In genomic region chr1:48775817-48776399, GRCh38 we compare ENCODE assay signal across 1 cellular context.
TF ChIP-seq lines count a peak whose summit lies in the region.

No MANE protein-coding gene starts in this region.

TF ChIP-seq in HEK293, 187 proteins besides CTCF, POLR2A, EP300 and RAD21 (continued from another document):
- TF ChIP-seq ATF2 (tag by site-specific recombination; IDR thresholded peaks at IDR 0.05; ENCODE audit: low read depth) (no peak), WT1 (tag by site-specific recombination; IDR thresholded peaks at IDR 0.05) (no peak), SCRT1 (tag by site-specific recombination; IDR thresholded peaks at IDR 0.05; ENCODE audit: borderline replicate concordance) (no peak), ZNF366 (tag by site-specific recombination; conservative IDR thresholded peaks at IDR 0.05) (peak; percentile 68; the same call in 1 of the 2 replicates), ZNF138 (tag by site-specific recombination; IDR thresholded peaks at IDR 0.05; ENCODE audit: borderline replicate concordance) (no peak), ZNF510 (tag by site-specific recombination; IDR thresholded peaks at IDR 0.05; ENCODE audit: insufficient replicate concordance) (no peak), SCRT2 (tag by site-specific recombination; IDR thresholded peaks at IDR 0.05) (no peak), ZFHX2 (tag by site-specific recombination; conservative IDR thresholded peaks at IDR 0.05) (no peak), RBAK (tag by site-specific recombination; IDR thresholded peaks at IDR 0.05) (no peak), ZBTB10 (tag by site-specific recombination; IDR thresholded peaks at IDR 0.05) (no peak), ZNF76 (tag by site-specific recombination; IDR thresholded peaks at IDR 0.05; ENCODE audit: borderline replicate concordance, low read depth) (no peak), ZNF423 (tag by site-specific recombination; IDR thresholded peaks at IDR 0.05) (no peak), GLIS2 (tag by site-specific recombination; IDR thresholded peaks at IDR 0.05) (no peak), ZSCAN30 (tag by site-specific recombination; IDR thresholded peaks at IDR 0.05) (no peak)
- TF ChIP-seq, protein P1, sequence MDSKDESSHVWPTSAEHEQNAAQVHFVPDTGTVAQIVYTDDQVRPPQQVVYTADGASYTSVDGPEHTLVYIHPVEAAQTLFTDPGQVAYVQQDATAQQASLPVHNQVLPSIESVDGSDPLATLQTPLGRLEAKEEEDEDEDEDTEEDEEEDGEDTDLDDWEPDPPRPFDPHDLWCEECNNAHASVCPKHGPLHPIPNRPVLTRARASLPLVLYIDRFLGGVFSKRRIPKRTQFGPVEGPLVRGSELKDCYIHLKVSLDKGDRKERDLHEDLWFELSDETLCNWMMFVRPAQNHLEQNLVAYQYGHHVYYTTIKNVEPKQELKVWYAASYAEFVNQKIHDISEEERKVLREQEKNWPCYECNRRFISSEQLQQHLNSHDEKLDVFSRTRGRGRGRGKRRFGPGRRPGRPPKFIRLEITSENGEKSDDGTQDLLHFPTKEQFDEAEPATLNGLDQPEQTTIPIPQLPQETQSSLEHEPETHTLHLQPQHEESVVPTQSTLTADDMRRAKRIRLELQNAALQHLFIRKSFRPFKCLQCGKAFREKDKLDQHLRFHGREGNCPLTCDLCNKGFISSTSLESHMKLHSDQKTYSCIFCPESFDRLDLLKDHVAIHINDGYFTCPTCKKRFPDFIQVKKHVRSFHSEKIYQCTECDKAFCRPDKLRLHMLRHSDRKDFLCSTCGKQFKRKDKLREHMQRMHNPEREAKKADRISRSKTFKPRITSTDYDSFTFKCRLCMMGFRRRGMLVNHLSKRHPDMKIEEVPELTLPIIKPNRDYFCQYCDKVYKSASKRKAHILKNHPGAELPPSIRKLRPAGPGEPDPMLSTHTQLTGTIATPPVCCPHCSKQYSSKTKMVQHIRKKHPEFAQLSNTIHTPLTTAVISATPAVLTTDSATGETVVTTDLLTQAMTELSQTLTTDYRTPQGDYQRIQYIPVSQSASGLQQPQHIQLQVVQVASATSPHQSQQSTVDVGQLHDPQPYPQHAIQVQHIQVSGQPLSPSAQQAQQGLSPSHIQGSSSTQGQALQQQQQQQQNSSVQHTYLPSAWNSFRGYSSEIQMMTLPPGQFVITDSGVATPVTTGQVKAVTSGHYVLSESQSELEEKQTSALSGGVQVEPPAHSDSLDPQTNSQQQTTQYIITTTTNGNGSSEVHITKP (tag by site-specific recombination; IDR thresholded peaks at IDR 0.05) = peak; percentile 83
- TF ChIP-seq, protein P2, sequence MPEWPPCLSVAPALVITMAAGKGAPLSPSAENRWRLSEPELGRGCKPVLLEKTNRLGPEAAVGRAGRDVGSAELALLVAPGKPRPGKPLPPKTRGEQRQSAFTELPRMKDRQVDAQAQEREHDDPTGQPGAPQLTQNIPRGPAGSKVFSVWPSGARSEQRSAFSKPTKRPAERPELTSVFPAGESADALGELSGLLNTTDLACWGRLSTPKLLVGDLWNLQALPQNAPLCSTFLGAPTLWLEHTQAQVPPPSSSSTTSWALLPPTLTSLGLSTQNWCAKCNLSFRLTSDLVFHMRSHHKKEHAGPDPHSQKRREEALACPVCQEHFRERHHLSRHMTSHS (tag by site-specific recombination; IDR thresholded peaks at IDR 0.05) = no peak
- TF ChIP-seq, protein P3, sequence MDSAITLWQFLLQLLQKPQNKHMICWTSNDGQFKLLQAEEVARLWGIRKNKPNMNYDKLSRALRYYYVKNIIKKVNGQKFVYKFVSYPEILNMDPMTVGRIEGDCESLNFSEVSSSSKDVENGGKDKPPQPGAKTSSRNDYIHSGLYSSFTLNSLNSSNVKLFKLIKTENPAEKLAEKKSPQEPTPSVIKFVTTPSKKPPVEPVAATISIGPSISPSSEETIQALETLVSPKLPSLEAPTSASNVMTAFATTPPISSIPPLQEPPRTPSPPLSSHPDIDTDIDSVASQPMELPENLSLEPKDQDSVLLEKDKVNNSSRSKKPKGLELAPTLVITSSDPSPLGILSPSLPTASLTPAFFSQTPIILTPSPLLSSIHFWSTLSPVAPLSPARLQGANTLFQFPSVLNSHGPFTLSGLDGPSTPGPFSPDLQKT (IDR thresholded peaks at IDR 0.05; ENCODE audit: borderline replicate concordance, low read depth, low read length) = no peak
- TF ChIP-seq, protein P4, sequence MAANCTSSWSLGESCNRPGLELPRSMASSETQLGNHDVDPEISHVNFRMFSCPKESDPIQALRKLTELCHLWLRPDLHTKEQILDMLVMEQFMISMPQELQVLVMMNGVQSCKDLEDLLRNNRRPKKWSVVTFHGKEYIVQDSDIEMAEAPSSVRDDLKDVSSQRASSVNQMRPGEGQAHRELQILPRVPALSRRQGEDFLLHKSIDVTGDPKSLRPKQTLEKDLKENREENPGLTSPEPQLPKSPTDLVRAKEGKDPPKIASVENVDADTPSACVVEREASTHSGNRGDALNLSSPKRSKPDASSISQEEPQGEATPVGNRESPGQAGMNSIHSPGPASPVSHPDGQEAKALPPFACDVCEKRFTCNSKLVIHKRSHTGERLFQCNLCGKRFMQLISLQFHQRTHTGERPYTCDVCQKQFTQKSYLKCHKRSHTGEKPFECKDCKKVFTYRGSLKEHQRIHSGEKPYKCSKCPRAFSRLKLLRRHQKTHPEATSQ (tag by site-specific recombination; IDR thresholded peaks at IDR 0.05) = no peak
- TF ChIP-seq, protein P5, sequence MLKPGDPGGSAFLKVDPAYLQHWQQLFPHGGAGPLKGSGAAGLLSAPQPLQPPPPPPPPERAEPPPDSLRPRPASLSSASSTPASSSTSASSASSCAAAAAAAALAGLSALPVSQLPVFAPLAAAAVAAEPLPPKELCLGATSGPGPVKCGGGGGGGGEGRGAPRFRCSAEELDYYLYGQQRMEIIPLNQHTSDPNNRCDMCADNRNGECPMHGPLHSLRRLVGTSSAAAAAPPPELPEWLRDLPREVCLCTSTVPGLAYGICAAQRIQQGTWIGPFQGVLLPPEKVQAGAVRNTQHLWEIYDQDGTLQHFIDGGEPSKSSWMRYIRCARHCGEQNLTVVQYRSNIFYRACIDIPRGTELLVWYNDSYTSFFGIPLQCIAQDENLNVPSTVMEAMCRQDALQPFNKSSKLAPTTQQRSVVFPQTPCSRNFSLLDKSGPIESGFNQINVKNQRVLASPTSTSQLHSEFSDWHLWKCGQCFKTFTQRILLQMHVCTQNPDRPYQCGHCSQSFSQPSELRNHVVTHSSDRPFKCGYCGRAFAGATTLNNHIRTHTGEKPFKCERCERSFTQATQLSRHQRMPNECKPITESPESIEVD (tag by site-specific recombination; IDR thresholded peaks at IDR 0.05) = no peak
- TF ChIP-seq, protein P6, sequence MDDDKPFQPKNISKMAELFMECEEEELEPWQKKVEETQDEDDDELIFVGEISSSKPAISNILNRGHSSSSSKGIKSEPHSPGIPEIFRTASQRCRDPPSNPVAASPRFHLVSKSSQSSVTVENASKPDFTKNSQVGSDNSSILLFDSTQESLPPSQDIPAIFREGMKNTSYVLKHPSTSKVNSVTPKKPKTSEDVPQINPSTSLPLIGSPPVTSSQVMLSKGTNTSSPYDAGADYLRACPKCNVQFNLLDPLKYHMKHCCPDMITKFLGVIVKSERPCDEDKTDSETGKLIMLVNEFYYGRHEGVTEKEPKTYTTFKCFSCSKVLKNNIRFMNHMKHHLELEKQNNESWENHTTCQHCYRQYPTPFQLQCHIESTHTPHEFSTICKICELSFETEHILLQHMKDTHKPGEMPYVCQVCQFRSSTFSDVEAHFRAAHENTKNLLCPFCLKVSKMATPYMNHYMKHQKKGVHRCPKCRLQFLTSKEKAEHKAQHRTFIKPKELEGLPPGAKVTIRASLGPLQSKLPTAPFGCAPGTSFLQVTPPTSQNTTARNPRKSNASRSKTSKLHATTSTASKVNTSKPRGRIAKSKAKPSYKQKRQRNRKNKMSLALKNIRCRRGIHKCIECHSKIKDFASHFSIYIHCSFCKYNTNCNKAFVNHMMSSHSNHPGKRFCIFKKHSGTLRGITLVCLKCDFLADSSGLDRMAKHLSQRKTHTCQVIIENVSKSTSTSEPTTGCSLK (tag by site-specific recombination; IDR thresholded peaks at IDR 0.05) = no peak
